Comparison of ENCODE assay signal across 26 cellular contexts in genomic region chr15:73786518-73786917, GRCh38. TPM values are rescaled to one million over a fixed set of nuclear protein-coding genes. Genes with fewer than 3 reads are reported as not detected.
DNase-seq lines count a peak whose midpoint lies in the region; ATAC-seq and TF ChIP-seq lines count a peak whose summit lies in the region.
"Had no signal": no experiment of that assay in that cellular context is flagged by ENCODE, and none has a peak within 500 bp of the region (broad histone marks: within the 10 kb centered on the region; RNA-seq: fewer than 3 reads in every experiment).

No MANE protein-coding gene starts in this region.

- H3K27ac Mint-ChIP-seq in neural progenitor cell: peak overlapping the region; percentile 67
- H3K27ac Mint-ChIP-seq: activated CD4-positive, alpha-beta T cell treated with anti-CD3 and anti-CD28 coated beads for 36 hours; activated naive CD8-positive, alpha-beta T cell treated with anti-CD3 and anti-CD28 coated beads for 36 hours; activated T-cell treated with anti-CD3 and anti-CD28 coated beads, Interleukin-2, amount 50 U/mL, for 72 hours; CD4-positive, alpha-beta T cell; naive thymus-derived CD8-positive, alpha-beta T cell; stimulated activated naive CD8-positive, alpha-beta T cell treated with anti-CD3 and anti-CD28 coated beads, Interleukin-15, amount 100 ng/mL, for 72 hours; T-cell; type B pancreatic cell had no signal

- in situ Hi-C loops in G401 (cut with HindIII; ENCODE audit: low sequenced_read_pairs): no loop called here

- no peaks in the 10 kb centered on the region for H3K36me3 Mint-ChIP-seq in neural progenitor cell
- H3K36me3 Mint-ChIP-seq: activated naive CD8-positive, alpha-beta T cell treated with anti-CD3 and anti-CD28 coated beads for 36 hours; naive thymus-derived CD8-positive, alpha-beta T cell; T-cell; type B pancreatic cell had no signal

- H3F3A ChIP-seq in neural progenitor cell (ENCODE audit: low read depth): no peaks in the 10 kb centered on the region

- H3K27me3 ChIP-seq in right cardiac atrium (ENCODE audit: control insufficient read depth, insufficient read depth) (no peaks in the 10 kb centered on the region), neural progenitor cell (no peaks in the 10 kb centered on the region), MG63 (no peaks in the 10 kb centered on the region)
- H3K27me3 ChIP-seq: body of pancreas had no signal

- no peaks in the 10 kb centered on the region for H3K9me3 Mint-ChIP-seq in neural progenitor cell
- H3K9me3 Mint-ChIP-seq: activated naive CD8-positive, alpha-beta T cell treated with anti-CD3 and anti-CD28 coated beads for 36 hours; activated T-cell treated with anti-CD3 and anti-CD28 coated beads, Interleukin-2, amount 50 U/mL, for 72 hours; CD4-positive, alpha-beta T cell; naive thymus-derived CD8-positive, alpha-beta T cell; stimulated activated naive CD8-positive, alpha-beta T cell treated with anti-CD3 and anti-CD28 coated beads, Interleukin-15, amount 100 ng/mL, for 72 hours; T-cell; type B pancreatic cell had no signal

- peaks cover 30% of the 10 kb centered on the region for H3K4me1 Mint-ChIP-seq in neural progenitor cell
- H3K4me1 Mint-ChIP-seq: activated CD4-positive, alpha-beta T cell treated with anti-CD3 and anti-CD28 coated beads for 36 hours; activated naive CD8-positive, alpha-beta T cell treated with anti-CD3 and anti-CD28 coated beads for 36 hours; stimulated activated naive CD8-positive, alpha-beta T cell treated with anti-CD3 and anti-CD28 coated beads, Interleukin-15, amount 100 ng/mL, for 72 hours; T-cell had no signal

- H3K4me2 ChIP-seq in neural progenitor cell: peak overlapping the region; percentile 54

- no peak overlapping the region for H3K9ac ChIP-seq in neural progenitor cell

- H3K36me3 ChIP-seq in neural progenitor cell (no peaks in the 10 kb centered on the region), MG63 (no peaks in the 10 kb centered on the region)

- H3K4me3 Mint-ChIP-seq in neural progenitor cell: no peak overlapping the region
- H3K4me3 Mint-ChIP-seq: activated CD4-positive, alpha-beta T cell treated with anti-CD3 and anti-CD28 coated beads for 36 hours; activated naive CD8-positive, alpha-beta T cell treated with anti-CD3 and anti-CD28 coated beads for 36 hours; activated T-cell treated with anti-CD3 and anti-CD28 coated beads, Interleukin-2, amount 50 U/mL, for 72 hours; CD4-positive, alpha-beta T cell; naive thymus-derived CD8-positive, alpha-beta T cell; stimulated activated naive CD8-positive, alpha-beta T cell treated with anti-CD3 and anti-CD28 coated beads, Interleukin-15, amount 100 ng/mL, for 72 hours; T-cell; type B pancreatic cell had no signal

- H3K27ac ChIP-seq in VCaP (peak overlapping the region; percentile 72; the same call in 1 of the 2 replicates), right cardiac atrium (ENCODE audit: low read length) (no peak overlapping the region), neural progenitor cell (no peak overlapping the region)
- H3K27ac ChIP-seq: coronary artery had no signal

- no peaks in the 10 kb centered on the region for H3K79me2 ChIP-seq in neural progenitor cell (ENCODE audit: low read depth)

- ATAC-seq in right cardiac atrium (peak; percentile 27 to 36), GM19328 (IDR thresholded peaks at IDR 0.05; ENCODE audit: unreplicated experiment) (no peak)
- ATAC-seq: activated CD4-positive, alpha-beta T cell treated with anti-CD3 and anti-CD28 coated beads for 36 hours; activated T-cell treated with anti-CD3 and anti-CD28 coated beads, Interleukin-2, amount 50 U/mL, for 72 hours; naive thymus-derived CD8-positive, alpha-beta T cell; stimulated activated naive CD8-positive, alpha-beta T cell treated with anti-CD3 and anti-CD28 coated beads, Interleukin-15, amount 100 ng/mL, for 72 hours; T-cell had no signal

- TF ChIP-seq CTCF in VCaP (conservative IDR thresholded peaks at IDR 0.05) (no peak), neural progenitor cell (IDR thresholded peaks at IDR 0.05) (no peak)

- peaks cover 11% of the 10 kb centered on the region for H3K27me3 Mint-ChIP-seq in neural progenitor cell (ENCODE audit: insufficient read depth, low read depth)
- H3K27me3 Mint-ChIP-seq: activated CD4-positive, alpha-beta T cell treated with anti-CD3 and anti-CD28 coated beads for 36 hours; stimulated activated naive CD8-positive, alpha-beta T cell treated with anti-CD3 and anti-CD28 coated beads, Interleukin-15, amount 100 ng/mL, for 72 hours; T-cell had no signal

- intact Hi-C loops in right cardiac atrium (cut with DNase I): no loop called here

- H3K4me3 ChIP-seq in right cardiac atrium (ENCODE audit: low read length) (no peak overlapping the region), neural progenitor cell (no peak overlapping the region), MG63 (no peak overlapping the region)
- H3K4me3 ChIP-seq: body of pancreas, coronary artery had no signal

- H3K9me3 ChIP-seq in right cardiac atrium (ENCODE audit: control insufficient read depth, low read length) (no peaks in the 10 kb centered on the region), neural progenitor cell (ENCODE audit: low read depth) (no peaks in the 10 kb centered on the region), MG63 (no peaks in the 10 kb centered on the region)
- H3K9me3 ChIP-seq: body of pancreas had no signal

- H3K4me1 ChIP-seq in right cardiac atrium (ENCODE audit: control insufficient read depth, insufficient read depth, low read length) (peaks cover 2% of the 10 kb centered on the region), neural progenitor cell (peaks cover 33% of the 10 kb centered on the region)

- WGBS in right cardiac atrium: 38% methylated on average over 6 of the region's 6 CpGs

- peak; percentile 23 for DNase-seq in G401 (ENCODE audit: low spot score)
- peak in 2 of 3 donors; percentile 80 to 81 for DNase-seq in right cardiac atrium
- peak; percentile 66 for DNase-seq in neural progenitor cell (ENCODE audit: low spot score)
- no peak for DNase-seq in NCI-H1417 treated with DMSO at 0.1 percent for 48 hours (lab: John Stamatoyannopoulos, UW)
- no peak for DNase-seq in NCI-H2029 treated with DMSO at 0.1 percent for 48 hours (lab: John Stamatoyannopoulos, UW)
- DNase-seq in MG63: no peak
- DNase-seq: activated CD4-positive, alpha-beta T cell treated with anti-CD3 and anti-CD28 coated beads for 36 hours; activated naive CD8-positive, alpha-beta T cell treated with anti-CD3 and anti-CD28 coated beads for 36 hours; activated T-cell treated with anti-CD3 and anti-CD28 coated beads, Interleukin-2, amount 50 U/mL, for 72 hours; body of pancreas; CD4-positive, alpha-beta T cell; GDM1; kidney glomerular epithelial cell; NCI-H1105 treated with DMSO at 0.1 percent for 48 hours; NCI-H526 treated with DMSO at 0.1 percent for 48 hours; OCI-M1; SHP77 treated with DMSO at 0.1 percent for 48 hours; stimulated activated CD4-positive, alpha-beta T cell treated with anti-CD3 and anti-CD28 coated beads, Interleukin-4, amount 100 ng/mL, for 1 hour; stimulated activated naive CD8-positive, alpha-beta T cell treated with anti-CD3 and anti-CD28 coated beads, Interleukin-15, amount 100 ng/mL, for 72 hours; T-cell had no signal

- no peaks in the 10 kb centered on the region for H4K20me1 ChIP-seq in neural progenitor cell (ENCODE audit: low read depth)

- H2AFZ ChIP-seq in neural progenitor cell (replicated peaks): peak overlapping the region; percentile 68

RNA-seq across cellular contexts. Expression of gene INSYN1, which starts 33.4 kb away (rescaled TPM):
- total RNA-seq in G401 (2014; rRNA removed; shearing (Covaris generic)): 22.2 and 28.4 TPM in 2 replicates
- total RNA-seq in right cardiac atrium: 100 to 1,000 TPM in 2 of 4 donors, 10 to 100 TPM in 2; 65.6 to 112 (median 99.0) TPM
- polyA plus RNA-seq in right cardiac atrium: 117 TPM
- 0.17 and 1.1 TPM in 2 replicates for total RNA-seq in neural progenitor cell (ENCODE audit: low replicate concordance)
- total RNA-seq in MG63 (2014; rRNA removed; shearing (Covaris generic); ENCODE audit: low replicate concordance): 15.2 and 21.2 TPM in 2 replicates
- total RNA-seq: activated CD4-positive, alpha-beta T cell treated with anti-CD3 and anti-CD28 coated beads for 36 hours; activated CD8-positive, alpha-beta memory T cell treated with anti-CD3 and anti-CD28 coated beads for 36 hours; activated naive CD8-positive, alpha-beta T cell treated with anti-CD3 and anti-CD28 coated beads for 36 hours; activated T-cell treated with anti-CD3 and anti-CD28 coated beads, Interleukin-2, amount 50 U/mL, for 72 hours; CD4-positive, alpha-beta T cell; naive thymus-derived CD8-positive, alpha-beta T cell; T-cell had no signal
- polyA plus RNA-seq: naive thymus-derived CD8-positive, alpha-beta T cell had no signal

Comparison
In these comparisons a context has a peak if more than half of its experiments do, and no peak if none do; other contexts are left out.
1. DNase-seq: peak in G401 (single experiment), right cardiac atrium (2 of 3) and neural progenitor cell (single experiment); none in NCI-H1417 treated with DMSO at 0.1 percent for 48 hours (single experiment), NCI-H2029 treated with DMSO at 0.1 percent for 48 hours (single experiment) and MG63 (single experiment).